In the genomic region with DNA sequence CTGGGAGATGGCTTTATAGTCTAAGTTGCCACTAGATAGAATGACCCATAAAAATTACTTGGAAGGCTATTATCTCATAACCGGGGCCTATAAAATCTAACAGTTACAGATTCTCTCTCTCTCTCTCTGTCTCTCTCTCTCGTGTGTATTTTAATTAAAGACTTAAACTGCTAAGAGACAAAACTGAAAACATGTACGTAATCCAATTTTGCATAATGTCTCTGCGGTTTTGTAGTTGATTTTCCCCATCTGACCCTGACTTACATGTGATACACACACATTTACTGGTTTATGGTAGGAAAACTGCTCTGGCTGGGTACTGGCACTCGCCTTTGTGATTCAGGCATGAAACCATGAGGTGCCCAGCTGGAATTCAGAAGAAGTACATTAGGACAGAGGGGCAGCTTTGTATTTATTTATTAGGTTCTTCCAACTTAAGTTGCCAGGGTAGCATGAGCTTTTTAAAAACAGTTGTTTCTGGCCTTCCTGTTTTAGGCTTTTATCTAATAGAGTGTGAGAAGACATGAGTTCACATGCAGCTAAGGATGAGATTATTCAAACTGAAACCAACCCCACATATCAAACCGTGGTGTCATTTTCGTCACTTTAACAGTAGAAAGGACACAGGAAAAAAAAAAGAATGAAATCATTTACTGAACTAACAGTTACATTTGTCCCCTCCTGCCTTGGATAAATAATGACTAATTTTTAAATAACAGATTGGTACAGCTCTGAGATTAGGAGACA, we compare ENCODE assay signal across 8 cellular contexts.
DNase-seq lines count a peak whose midpoint lies in the region; ATAC-seq and TF ChIP-seq lines count a peak whose summit lies in the region.

No MANE protein-coding gene starts in this region.

- no peaks in the 10 kb centered on the region for H3K9me2 ChIP-seq in SU-DHL-6 (replicated peaks; ENCODE audit: insufficient read depth, low read length)

- 0 out of 2 replicates have a peak, but pooled peaks cover 5% of the 10 kb centered on the region for H3K4me1 ChIP-seq in Caco-2

- H3K4me3 ChIP-seq in SU-DHL-6 (ENCODE audit: insufficient read depth, low read length, poor library complexity, severe bottlenecking) (peak overlapping the region; percentile 12), Caco-2 (ENCODE audit: low read depth, low read length) (no peak overlapping the region)

- peaks cover 14% of the 10 kb centered on the region for H3F3A ChIP-seq in SU-DHL-6 (ENCODE audit: insufficient read depth)

- intact Hi-C loops in Caco-2 (cut with micrococcal nuclease; ENCODE audit: unreplicated experiment) = no loop called here

- no peaks in the 10 kb centered on the region for H3K9me3 Mint-ChIP-seq in effector memory CD8-positive, alpha-beta T cell
- no peaks in the 10 kb centered on the region for H3K9me3 Mint-ChIP-seq in Caco-2 (ENCODE audit: unreplicated experiment)

- peak overlapping the region; percentile 94 to 100 for H3K27ac Mint-ChIP-seq in effector memory CD8-positive, alpha-beta T cell
- H3K27ac Mint-ChIP-seq in Caco-2 (ENCODE audit: unreplicated experiment) = no peak overlapping the region

- peak overlapping the region; percentile 61 for H3K4me2 ChIP-seq in SU-DHL-6 (ENCODE audit: low read depth, low read length, poor library complexity, severe bottlenecking)

- H3K9ac ChIP-seq in SU-DHL-6 (ENCODE audit: low read length) = peak overlapping the region; percentile 28

- ATAC-seq in HG02943 (IDR thresholded peaks at IDR 0.05; ENCODE audit: low read depth, unreplicated experiment) = peak; percentile 65
- ATAC-seq in effector memory CD8-positive, alpha-beta T cell (replicated peaks) = peak; percentile 84

- CTCF ChIA-PET in Caco-2 (lab: Charles Lee) = no interaction called here

- no peaks in the 10 kb centered on the region for H3K27me3 Mint-ChIP-seq in effector memory CD8-positive, alpha-beta T cell
- no peaks in the 10 kb centered on the region for H3K27me3 Mint-ChIP-seq in Caco-2 (ENCODE audit: insufficient read depth, unreplicated experiment)

- H4K20me1 ChIP-seq in SU-DHL-6 (ENCODE audit: low read depth, low read length) = no peaks in the 10 kb centered on the region

- H3K36me3 Mint-ChIP-seq in effector memory CD8-positive, alpha-beta T cell (ENCODE audit: insufficient read depth) = peaks cover 9% of the 10 kb centered on the region
- no peaks in the 10 kb centered on the region for H3K36me3 Mint-ChIP-seq in Caco-2 (ENCODE audit: insufficient read depth, unreplicated experiment)

- DNase-seq in activated T-cell treated with anti-CD3 and anti-CD28 coated beads for 24 hours (ENCODE audit: low read depth) = peak; percentile 52
- DNase-seq in activated T-cell treated with anti-CD3 and anti-CD28 coated beads for 4 hours = no peak
- DNase-seq in effector memory CD8-positive, alpha-beta T cell = peak; percentile 43 to 73 (median 45)
- peak; percentile 46 for DNase-seq in smooth muscle cell of the brain vasculature (ENCODE audit: low read depth, low spot score)
- no peak for DNase-seq in NCI-H1105 (lab: John Stamatoyannopoulos, UW)
- no peak for DNase-seq in Caco-2

- H3K4me3 Mint-ChIP-seq in effector memory CD8-positive, alpha-beta T cell = peak overlapping the region; percentile 79 to 91
- H3K4me3 Mint-ChIP-seq in Caco-2 (ENCODE audit: unreplicated experiment) = no peak overlapping the region

- TF ChIP-seq CTCF in SU-DHL-6 (IDR thresholded peaks at IDR 0.05; ENCODE audit: insufficient read depth, low read length, poor library complexity, severe bottlenecking) (no peak), Caco-2 (IDR thresholded peaks at IDR 0.05; ENCODE audit: insufficient read depth in 1 of 2, low read depth in 1 of 2, low read length in 1 of 2, severe bottlenecking in 1 of 2, unreplicated experiment in 1 of 2) (no peak)

- H3K9me3 ChIP-seq in SU-DHL-6 (ENCODE audit: insufficient read depth, low read length) = no peaks in the 10 kb centered on the region
- H3K9me3 ChIP-seq in Caco-2 = no peaks in the 10 kb centered on the region

- H3K79me2 ChIP-seq in SU-DHL-6 (ENCODE audit: insufficient read depth, low read length) = no peaks in the 10 kb centered on the region

- H3K4me1 Mint-ChIP-seq in effector memory CD8-positive, alpha-beta T cell (ENCODE audit: low read depth in 2 of 2) = peaks cover 41 to 54% of the 10 kb centered on the region in 2 donors
- H3K4me1 Mint-ChIP-seq in Caco-2 (ENCODE audit: low read depth, unreplicated experiment) = no peaks in the 10 kb centered on the region

- H3K27me3 ChIP-seq in SU-DHL-6 (ENCODE audit: low read length) = no peaks in the 10 kb centered on the region
- no peaks in the 10 kb centered on the region for H3K27me3 ChIP-seq in Caco-2 (replicated peaks; ENCODE audit: control insufficient read depth, insufficient read depth, low read length)

- H2AFZ ChIP-seq in SU-DHL-6 (ENCODE audit: low read depth, low read length, severe bottlenecking) = peak overlapping the region; percentile 69

- H3K36me3 ChIP-seq in SU-DHL-6 (ENCODE audit: low read length) = no peaks in the 10 kb centered on the region
- H3K36me3 ChIP-seq in Caco-2 (ENCODE audit: control insufficient read depth, insufficient read depth, low read length) = no peaks in the 10 kb centered on the region

- BruUV-seq in Caco-2 (replicated peaks; lab: Mats Ljungman, UMichigan) = no TSS peak

- H3K27ac ChIP-seq in SU-DHL-6 (ENCODE audit: low read depth, low read length) = peak overlapping the region; percentile 86

- POLR2A ChIA-PET in Caco-2 (lab: Charles Lee) = no interaction called here

Comparison
In these comparisons a context has a peak if more than half of its experiments do, and no peak if none do; other contexts are left out.
1. DNase-seq: peak in activated T-cell treated with anti-CD3 and anti-CD28 coated beads for 24 hours (single experiment), effector memory CD8-positive, alpha-beta T cell (3 of 3) and smooth muscle cell of the brain vasculature (single experiment); none in activated T-cell treated with anti-CD3 and anti-CD28 coated beads for 4 hours (single experiment), NCI-H1105 (single experiment) and Caco-2 (0 of 2).